Comparison of ENCODE assay signal across 1 cellular context in genomic region chr11:69700278-69701140, GRCh38.
TF ChIP-seq lines count a peak whose summit lies in the region.

No MANE protein-coding gene starts in this region.

TF ChIP-seq in H1, 55 proteins besides CTCF, POLR2A, EP300 and RAD21:
- TF ChIP-seq BRCA1 (IDR thresholded peaks at IDR 0.05; ENCODE audit: low read depth, low read length) (no peak), CHD1 (IDR thresholded peaks at IDR 0.05; ENCODE audit: low read depth, low read length) (no peak), RBBP5 (IDR thresholded peaks at IDR 0.05; ENCODE audit: borderline replicate concordance, low read depth, low read length) (no peak), FOSL1 (IDR thresholded peaks at IDR 0.05; ENCODE audit: insufficient read depth, low read depth, low read length) (no peak), MAX (IDR thresholded peaks at IDR 0.05) (peak; percentile 44; the same call in 1 of the 2 replicates), EZH2 (IDR thresholded peaks at IDR 0.05; ENCODE audit: low read depth, low read length, severe bottlenecking) (no peak), TBP (IDR thresholded peaks at IDR 0.05; ENCODE audit: low read depth, low read length) (no peak), RXRA (IDR thresholded peaks at IDR 0.05; ENCODE audit: insufficient read depth, low read depth, low read length) (0 out of 2 replicates have a peak, but pooled peaks have one; percentile 51), CHD7 (IDR thresholded peaks at IDR 0.05; ENCODE audit: insufficient replicate concordance, low read length) (no peak), BCL11A (IDR thresholded peaks at IDR 0.05; ENCODE audit: low read depth in 2 of 2, low read length in 2 of 2) (no peak), ATF2 (IDR thresholded peaks at IDR 0.05; ENCODE audit: low read length) (0 out of 2 replicates have a peak, but pooled peaks have one; percentile 49), ZNF274 (IDR thresholded peaks at IDR 0.05; ENCODE audit: borderline replicate concordance, extremely low read depth, low read length) (no peak), TAF7 (optimal IDR thresholded peaks at IDR 0.05; ENCODE audit: borderline replicate concordance, low read depth, low read length) (peak; percentile 66), CREB1 (IDR thresholded peaks at IDR 0.05) (no peak), YY1 (IDR thresholded peaks at IDR 0.05; ENCODE audit: low read depth, low read length) (0 out of 2 replicates have a peak, but pooled peaks have one; percentile 58), MAFK (IDR thresholded peaks at IDR 0.05; ENCODE audit: low read depth, low read length) (no peak), ASH2L (IDR thresholded peaks at IDR 0.05; ENCODE audit: low read length) (peak; percentile 86), RFX5 (IDR thresholded peaks at IDR 0.05; ENCODE audit: borderline replicate concordance, low read depth, low read length) (no peak), KDM5A (IDR thresholded peaks at IDR 0.05; ENCODE audit: low read length) (no peak), HDAC6 (IDR thresholded peaks at IDR 0.05; ENCODE audit: low read depth, low read length) (no peak), ATF3 (IDR thresholded peaks at IDR 0.05; ENCODE audit: insufficient read depth, low read depth, low read length) (no peak), TAF1 (IDR thresholded peaks at IDR 0.05; ENCODE audit: low read depth, low read length) (no peak), NANOG (IDR thresholded peaks at IDR 0.05; ENCODE audit: insufficient read depth, low read depth, low read length, poor library complexity, severe bottlenecking) (peak; percentile 91), CTBP2 (IDR thresholded peaks at IDR 0.05; ENCODE audit: borderline replicate concordance, insufficient read depth, insufficient read length, low read length) (peak; percentile 84), CHD2 (IDR thresholded peaks at IDR 0.05; ENCODE audit: low read length) (no peak), SIN3A (conservative IDR thresholded peaks at IDR 0.05 in 1 of 2, IDR thresholded peaks at IDR 0.05 in 1 of 2; ENCODE audit: low read depth in 1 of 2, low read length in 2 of 2) (0 out of 4 replicates have a peak, but pooled peaks of 1 of the 2 experiments have one; percentile 31), GABPA (IDR thresholded peaks at IDR 0.05; ENCODE audit: borderline replicate concordance, insufficient read depth, low read length) (no peak), SP1 (IDR thresholded peaks at IDR 0.05; ENCODE audit: low read depth, low read length) (peak; percentile 66; the same call in 1 of the 2 replicates), TEAD4 (IDR thresholded peaks at IDR 0.05; ENCODE audit: low read depth, low read length) (no peak), EGR1 (IDR thresholded peaks at IDR 0.05; ENCODE audit: borderline replicate concordance, low read depth, low read length) (no peak), CEBPB (IDR thresholded peaks at IDR 0.05; ENCODE audit: low read depth, low read length) (no peak), HDAC2 (IDR thresholded peaks at IDR 0.05; ENCODE audit: borderline replicate concordance in 1 of 2, low read depth in 2 of 2, low read length in 2 of 2) (peak in 1 of 2 experiments; percentile 83; a peak in 2 of 4 replicates), USF2 (IDR thresholded peaks at IDR 0.05; ENCODE audit: low read length) (no peak), POLR2AphosphoS5 (IDR thresholded peaks at IDR 0.05; ENCODE audit: low read depth, low read length) (peak; percentile 35; the same call in 1 of the 2 replicates), GTF2F1 (IDR thresholded peaks at IDR 0.05; ENCODE audit: borderline replicate concordance, low read depth, low read length) (no peak), SRF (IDR thresholded peaks at IDR 0.05; ENCODE audit: low read depth, low read length) (no peak), TCF12 (IDR thresholded peaks at IDR 0.05; ENCODE audit: low read depth, low read length) (peak; percentile 82), CBX8 (IDR thresholded peaks at IDR 0.05; ENCODE audit: borderline replicate concordance, low read depth, low read length) (no peak), POU5F1 (IDR thresholded peaks at IDR 0.05; ENCODE audit: low read depth, low read length) (no peak), SIRT6 (IDR thresholded peaks at IDR 0.05; ENCODE audit: low read length) (no peak), CBX5 (IDR thresholded peaks at IDR 0.05; ENCODE audit: low read depth, low read length) (no peak), SP4 (IDR thresholded peaks at IDR 0.05; ENCODE audit: low read length) (no peak), SP2 (IDR thresholded peaks at IDR 0.05; ENCODE audit: low read length) (no peak)
